Comparison of ENCODE assay signal across 8 cellular contexts in genomic region chr6:107113460-107114212, GRCh38. TPM values are rescaled to one million over a fixed set of nuclear protein-coding genes. Genes with fewer than 3 reads are reported as not detected.
A peak's percentile ranks its signal among the peaks of the same experiment; 100 is the strongest.
DNase-seq lines count a peak whose midpoint lies in the region; ATAC-seq and TF ChIP-seq lines count a peak whose summit lies in the region.

No MANE protein-coding gene starts in this region.

- BruUV-seq in PC-3 (replicated peaks; lab: Mats Ljungman, UMichigan): TSS peak; percentile 35

- H3K36me3 ChIP-seq in PC-3 (ENCODE audit: low read depth, low read length) (no peaks in the 10 kb centered on the region), neuron (ENCODE audit: insufficient read depth, low read length) (peaks cover 4% of the 10 kb centered on the region)

- H4K20me1 ChIP-seq in PC-3 (ENCODE audit: low read length): no peaks in the 10 kb centered on the region

- H3K27ac ChIP-seq in PC-3 (ENCODE audit: low read length): no peak overlapping the region

- H3K9me2 ChIP-seq in PC-3 (replicated peaks; ENCODE audit: low read length): no peaks in the 10 kb centered on the region

- H3K4me1 ChIP-seq in PC-3 (ENCODE audit: insufficient read depth, low read length): peaks cover 7% of the 10 kb centered on the region
- peaks cover 25% of the 10 kb centered on the region for H3K4me1 ChIP-seq in neuron (ENCODE audit: insufficient read depth, low read length)

- H3K9me3 ChIP-seq in PC-3 (ENCODE audit: low read length) (no peaks in the 10 kb centered on the region), neuron (ENCODE audit: low read length) (no peaks in the 10 kb centered on the region)

- TF ChIP-seq CTCF in PC-3 (conservative IDR thresholded peaks at IDR 0.05; ENCODE audit: low read depth, low read length): no peak
- TF ChIP-seq CTCF in epithelial cell of esophagus (IDR thresholded peaks at IDR 0.05; ENCODE audit: insufficient read depth, low read depth, low read length, missing control alignments): no peak

- DNase-seq in DMS53 (lab: John Stamatoyannopoulos, UW): peak; percentile 36
- DNase-seq in DMS53 treated with DMSO at 0.1 percent for 48 hours (lab: John Stamatoyannopoulos, UW; ENCODE audit: unreplicated experiment): no peak
- DNase-seq in PC-3: no peak
- DNase-seq in epithelial cell of esophagus (ENCODE audit: low read depth): peak; percentile 14
- DNase-seq in NCI-H774 (lab: John Stamatoyannopoulos, UW): no peak
- DNase-seq in NCI-H187 treated with DMSO at 0.1 percent for 48 hours (lab: John Stamatoyannopoulos, UW): no peak

- POLR2A ChIA-PET in PC-3 (lab: Charles Lee; ENCODE audit: unreplicated experiment): no interaction called here

- peak overlapping the region; percentile 62 for H3K9ac ChIP-seq in PC-3 (ENCODE audit: low read length)

- H3K27me3 ChIP-seq in PC-3 (ENCODE audit: low read length): no peaks in the 10 kb centered on the region
- no peaks in the 10 kb centered on the region for H3K27me3 ChIP-seq in neuron (ENCODE audit: insufficient read depth, low read length)

- H2AFZ ChIP-seq in PC-3 (ENCODE audit: low read length) (peak overlapping the region; percentile 88), neuron (ENCODE audit: low read depth, low read length) (peak overlapping the region; percentile 64)

- peaks cover 11% of the 10 kb centered on the region; the same call in 1 of the 2 replicates for H3K79me2 ChIP-seq in PC-3 (ENCODE audit: low read length)

- H3K4me3 ChIP-seq in PC-3 (ENCODE audit: low read length) (peak overlapping the region; percentile 76), epithelial cell of esophagus (ENCODE audit: low read length) (peak overlapping the region; percentile 17), neuron (ENCODE audit: low read length) (peak overlapping the region; percentile 87)

- H3F3A ChIP-seq in PC-3 (ENCODE audit: low read length, unreplicated experiment): no peaks in the 10 kb centered on the region

- intact Hi-C loops in PC-3 (cut with micrococcal nuclease): loop anchor here (10.0 kb wide), 1 partner anchor 779 kb away; no protein-coding TSS in a partner anchor

- H3K4me2 ChIP-seq in PC-3 (ENCODE audit: low read length): peak overlapping the region; percentile 97

- ATAC-seq in PC-3 (no peak), HG02623 (IDR thresholded peaks at IDR 0.05; ENCODE audit: unreplicated experiment) (no peak)

- CTCF ChIA-PET in PC-3 (lab: Charles Lee): interaction anchor here (0.6 to 1.1 kb wide), 4 partner anchors 18 to 1337 kb away, joined by 3 to 9 read pairs (median 4); no protein-coding TSS in a partner anchor

RNA-seq across cellular contexts. Expression of gene BEND3, which starts 1.7 kb away (rescaled TPM):
- total RNA-seq in PC-3 (2014; rRNA removed): 4.5 and 6.3 TPM in 2 replicates

Comparison
In these comparisons a context has a peak if more than half of its experiments do, and no peak if none do; other contexts are left out.
1. DNase-seq: peak in DMS53 (single experiment) and epithelial cell of esophagus (single experiment); none in DMS53 treated with DMSO at 0.1 percent for 48 hours (single experiment), PC-3 (single experiment), NCI-H774 (single experiment) and NCI-H187 treated with DMSO at 0.1 percent for 48 hours (single experiment).
2. H3K4me3 ChIP-seq: peak in every context shown above with its lines; median percentile 87 in neuron; 76 in PC-3; 17 in epithelial cell of esophagus.